ENCODE assay signal across 13 cellular contexts in genomic region chr6:42029881-42030280, GRCh38. TPM values are rescaled to one million over a fixed set of nuclear protein-coding genes. Genes with fewer than 3 reads are reported as not detected.
DNase-seq lines count a peak whose midpoint lies in the region; ATAC-seq and TF ChIP-seq lines count a peak whose summit lies in the region.
"Had no signal": no experiment of that assay in that cellular context is flagged by ENCODE, and none has a peak within 500 bp of the region (broad histone marks: within the 10 kb centered on the region; RNA-seq: fewer than 3 reads in every experiment).

No MANE protein-coding gene starts in this region.

- H3K4me1 ChIP-seq in upper lobe of right lung, result peaks cover 60% of the 10 kb centered on the region
- no peaks in the 10 kb centered on the region for H3K4me1 ChIP-seq in right lobe of liver
- H3K4me1 ChIP-seq: BE2C, uterus had no signal

- no peak for DNase-seq in stimulated activated naive CD8-positive, alpha-beta T cell treated with anti-CD3 and anti-CD28 coated beads, Interleukin-15, Interleukin-2, amounts not matched to agents 100 U/mL and 50 U/mL, for 24 hours
- DNase-seq in activated CD8-positive, alpha-beta T cell treated with anti-CD3 and anti-CD28 coated beads, Interleukin-2, amount 10 ng/mL, durations not matched to agents 7 days and 5 days, result no peak
- no peak for DNase-seq in memory B cell (ENCODE audit: low spot score in 2 of 2)
- DNase-seq in upper lobe of right lung, result no peak
- DNase-seq in stimulated activated CD4-positive, alpha-beta T cell treated with anti-CD3 and anti-CD28 coated beads, Interleukin-15, amount 100 ng/mL, for 24 hours, result no peak
- no peak for DNase-seq in right lobe of liver
- DNase-seq: BE2C, EL, Kasumi-1, NCI-H748 treated with DMSO at 0.1 percent for 48 hours, uterus had no signal

- CTCF ChIA-PET in activated CD8-positive, alpha-beta T cell treated with anti-CD3 and anti-CD28 coated beads, Interleukin-2, amount 10 ng/mL, durations not matched to agents 7 days and 5 days (lab: Charles Lee), result interaction anchor here (1.0 to 6.6 kb wide), 4 partner anchors 9 to 109 kb away, joined by 3 to 52 read pairs (median 16); partner anchors contain the start of genes BYSL and MED20

- H3K36me3 ChIP-seq in upper lobe of right lung (peaks cover 12% of the 10 kb centered on the region), right lobe of liver (no peaks in the 10 kb centered on the region)
- H3K36me3 ChIP-seq: BE2C, uterus had no signal

- H3K9me3 ChIP-seq in upper lobe of right lung (no peaks in the 10 kb centered on the region), right lobe of liver (no peaks in the 10 kb centered on the region)
- H3K9me3 ChIP-seq: BE2C, uterus had no signal

- no peak for TF ChIP-seq CTCF in upper lobe of right lung (IDR thresholded peaks at IDR 0.05)
- no peak for TF ChIP-seq CTCF in right lobe of liver (IDR thresholded peaks at IDR 0.05)

- peaks cover 92% of the 10 kb centered on the region for H3K4me1 Mint-ChIP-seq in stimulated activated naive CD8-positive, alpha-beta T cell treated with anti-CD3 and anti-CD28 coated beads, Interleukin-15, Interleukin-2, amounts not matched to agents 100 ng/mL and 50 ng/mL, for 24 hours (ENCODE audit: low read depth)
- peaks cover 85% of the 10 kb centered on the region for H3K4me1 Mint-ChIP-seq in activated CD8-positive, alpha-beta T cell treated with anti-CD3 and anti-CD28 coated beads, Interleukin-2, amount 10 ng/mL, durations not matched to agents 7 days and 5 days (ENCODE audit: low read depth)
- H3K4me1 Mint-ChIP-seq in memory B cell, result peaks cover 53% of the 10 kb centered on the region

- peak overlapping the region; percentile 52 for H3K4me3 Mint-ChIP-seq in stimulated activated naive CD8-positive, alpha-beta T cell treated with anti-CD3 and anti-CD28 coated beads, Interleukin-15, Interleukin-2, amounts not matched to agents 100 ng/mL and 50 ng/mL, for 24 hours
- no peak overlapping the region for H3K4me3 Mint-ChIP-seq in activated CD8-positive, alpha-beta T cell treated with anti-CD3 and anti-CD28 coated beads, Interleukin-2, amount 10 ng/mL, durations not matched to agents 7 days and 5 days
- no peak overlapping the region for H3K4me3 Mint-ChIP-seq in memory B cell

- H3K4me3 ChIP-seq in upper lobe of right lung (no peak overlapping the region), right lobe of liver (no peak overlapping the region)
- H3K4me3 ChIP-seq: uterus had no signal

- peak overlapping the region; percentile 47 for H3K27ac ChIP-seq in upper lobe of right lung
- H3K27ac ChIP-seq in right lobe of liver, result no peak overlapping the region
- H3K27ac ChIP-seq: uterus had no signal

- intact Hi-C loops in upper lobe of right lung (cut with DNase I), result no loop called here
- intact Hi-C loops in right lobe of liver (cut with DNase I), result loop anchor here in 1 of 2 donors (10.0 kb wide), 1 partner anchor 245 kb away; the partner anchor contains the start of genes PRICKLE4 and TOMM6

- TF ChIP-seq POLR2A in right lobe of liver (IDR thresholded peaks at IDR 0.05), result no peak

- no peaks in the 10 kb centered on the region for H3K27me3 ChIP-seq in upper lobe of right lung
- H3K27me3 ChIP-seq in right lobe of liver, result no peaks in the 10 kb centered on the region
- H3K27me3 ChIP-seq: BE2C, uterus had no signal

- peak overlapping the region; percentile 98 for H3K27ac Mint-ChIP-seq in stimulated activated naive CD8-positive, alpha-beta T cell treated with anti-CD3 and anti-CD28 coated beads, Interleukin-15, Interleukin-2, amounts not matched to agents 100 ng/mL and 50 ng/mL, for 24 hours
- peak overlapping the region; percentile 88 for H3K27ac Mint-ChIP-seq in activated CD8-positive, alpha-beta T cell treated with anti-CD3 and anti-CD28 coated beads, Interleukin-2, amount 10 ng/mL, durations not matched to agents 7 days and 5 days
- H3K27ac Mint-ChIP-seq in memory B cell, result peak overlapping the region; percentile 80

- H3K9me3 Mint-ChIP-seq in stimulated activated naive CD8-positive, alpha-beta T cell treated with anti-CD3 and anti-CD28 coated beads, Interleukin-15, Interleukin-2, amounts not matched to agents 100 ng/mL and 50 ng/mL, for 24 hours, result no peaks in the 10 kb centered on the region
- no peaks in the 10 kb centered on the region for H3K9me3 Mint-ChIP-seq in activated CD8-positive, alpha-beta T cell treated with anti-CD3 and anti-CD28 coated beads, Interleukin-2, amount 10 ng/mL, durations not matched to agents 7 days and 5 days (ENCODE audit: insufficient read depth)
- H3K9me3 Mint-ChIP-seq in memory B cell, result no peaks in the 10 kb centered on the region

- no peak for ATAC-seq in stimulated activated naive CD8-positive, alpha-beta T cell treated with anti-CD3 and anti-CD28 coated beads, Interleukin-15, Interleukin-2, amounts not matched to agents 100 U/mL and 50 U/mL, for 24 hours
- no peak for ATAC-seq in activated CD8-positive, alpha-beta T cell treated with anti-CD3 and anti-CD28 coated beads, Interleukin-2, amount 10 ng/mL, durations not matched to agents 7 days and 5 days
- ATAC-seq in memory B cell (ENCODE audit: low read depth), result no peak
- ATAC-seq in upper lobe of right lung, result no peak
- no peak for ATAC-seq in GM21825 (IDR thresholded peaks at IDR 0.05; ENCODE audit: unreplicated experiment)
- ATAC-seq in right lobe of liver, result no peak

- no CpG with 5 or more reads among the region's 3 CpGs for WGBS in right lobe of liver (ENCODE audit: insufficient coverage, low coverage, low lambda C conversion rate, missing lambda C conversion rate)

- peaks cover 20% of the 10 kb centered on the region for H3K36me3 Mint-ChIP-seq in stimulated activated naive CD8-positive, alpha-beta T cell treated with anti-CD3 and anti-CD28 coated beads, Interleukin-15, Interleukin-2, amounts not matched to agents 100 ng/mL and 50 ng/mL, for 24 hours (ENCODE audit: low read depth)
- H3K36me3 Mint-ChIP-seq in activated CD8-positive, alpha-beta T cell treated with anti-CD3 and anti-CD28 coated beads, Interleukin-2, amount 10 ng/mL, durations not matched to agents 7 days and 5 days (ENCODE audit: low read depth), result peaks cover 50% of the 10 kb centered on the region
- H3K36me3 Mint-ChIP-seq in memory B cell, result peaks cover 24% of the 10 kb centered on the region

- H3K27me3 Mint-ChIP-seq in stimulated activated naive CD8-positive, alpha-beta T cell treated with anti-CD3 and anti-CD28 coated beads, Interleukin-15, Interleukin-2, amounts not matched to agents 100 ng/mL and 50 ng/mL, for 24 hours, result no peaks in the 10 kb centered on the region
- no peaks in the 10 kb centered on the region for H3K27me3 Mint-ChIP-seq in activated CD8-positive, alpha-beta T cell treated with anti-CD3 and anti-CD28 coated beads, Interleukin-2, amount 10 ng/mL, durations not matched to agents 7 days and 5 days (ENCODE audit: low read depth)
- no peaks in the 10 kb centered on the region for H3K27me3 Mint-ChIP-seq in memory B cell

- POLR2A ChIA-PET in activated CD8-positive, alpha-beta T cell treated with anti-CD3 and anti-CD28 coated beads, Interleukin-2, amount 10 ng/mL, durations not matched to agents 7 days and 5 days (lab: Charles Lee), result interaction anchor here (2.4 to 9.6 kb wide), 3 partner anchors 9 to 91 kb away, joined by 11 to 83 read pairs (median 17); partner anchors contain the start of gene CCND3

RNA-seq across cellular contexts. Expression of gene TAF8, which starts 20.4 kb away (rescaled TPM):
- total RNA-seq in activated CD8-positive, alpha-beta T cell treated with anti-CD3 and anti-CD28 coated beads, Interleukin-2, amount 10 ng/mL, durations not matched to agents 7 days and 5 days, result 10 to 100 TPM; 44.1 TPM
- 31.1 TPM for total RNA-seq in upper lobe of right lung
- 10 to 100 TPM in 4 of 6 experiments, 1 to 10 TPM in 2; 6.7 to 14.7 (median 11.9) TPM for total RNA-seq in right lobe of liver
